ENCODE assay signal across 8 cellular contexts in genomic region chr1:100539836-100540536, GRCh38. TPM values are rescaled to one million over a fixed set of nuclear protein-coding genes. Genes with fewer than 3 reads are reported as not detected.
A peak's percentile ranks its signal among the peaks of the same experiment; 100 is the strongest.
DNase-seq lines count a peak whose midpoint lies in the region; TF ChIP-seq lines count a peak whose summit lies in the region.

No MANE protein-coding gene starts in this region.

- H3K27ac ChIP-seq in RWPE1, result no peak overlapping the region

- CTCF ChIA-PET in RWPE1 (lab: Yijun Ruan, JAX), result no interaction called here

- H3K27ac Mint-ChIP-seq in activated T-cell treated with anti-CD3 and anti-CD28 coated beads, Interleukin-2, amount 50 U/mL, for 24 hours, result no peak overlapping the region
- no peak overlapping the region for H3K27ac Mint-ChIP-seq in glutamatergic neuron (ENCODE audit: unreplicated experiment)

- no peaks in the 10 kb centered on the region for H3K9me3 Mint-ChIP-seq in activated T-cell treated with anti-CD3 and anti-CD28 coated beads, Interleukin-2, amount 50 U/mL, for 24 hours
- H3K9me3 Mint-ChIP-seq in glutamatergic neuron (ENCODE audit: unreplicated experiment), result peaks cover 7% of the 10 kb centered on the region

- DNase-seq in activated T-cell treated with anti-CD3 and anti-CD28 coated beads, Interleukin-2, amount 50 U/mL, for 24 hours, result no peak
- DNase-seq in activated T-cell treated with anti-CD3 and anti-CD28 coated beads for 4 hours (no peak), glutamatergic neuron (peak; percentile 47), retina (peak; percentile 84), RWPE1 (ENCODE audit: low spot score) (no peak), NCI-H2029 (lab: John Stamatoyannopoulos, UW) (no peak), NCI-H187 (lab: John Stamatoyannopoulos, UW) (no peak)
- DNase-seq in activated CD4-positive, CD25-positive, alpha-beta regulatory T cell treated with anti-CD3 and anti-CD28 coated beads, Interleukin-2, amount 50 U/mL, for 72 hours, result peak; percentile 35

- TF ChIP-seq CTCF in glutamatergic neuron (IDR thresholded peaks at IDR 0.05; ENCODE audit: partially characterized antibody, unreplicated experiment), result no peak
- no peak for TF ChIP-seq CTCF in RWPE1 (conservative IDR thresholded peaks at IDR 0.05; ENCODE audit: low read depth)

- no peaks in the 10 kb centered on the region for H3K36me3 Mint-ChIP-seq in activated T-cell treated with anti-CD3 and anti-CD28 coated beads, Interleukin-2, amount 50 U/mL, for 24 hours (ENCODE audit: low read depth)
- H3K36me3 Mint-ChIP-seq in glutamatergic neuron (ENCODE audit: unreplicated experiment), result no peaks in the 10 kb centered on the region

- POLR2A ChIA-PET in RWPE1 (lab: Yijun Ruan, JAX; ENCODE audit: low non-redundant PET), result no interaction called here

- peak overlapping the region; percentile 64 for H3K4me3 Mint-ChIP-seq in activated T-cell treated with anti-CD3 and anti-CD28 coated beads, Interleukin-2, amount 50 U/mL, for 24 hours
- H3K4me3 Mint-ChIP-seq in glutamatergic neuron (ENCODE audit: unreplicated experiment), result peak overlapping the region; percentile 76

- H3K4me1 Mint-ChIP-seq in activated T-cell treated with anti-CD3 and anti-CD28 coated beads, Interleukin-2, amount 50 U/mL, for 24 hours (ENCODE audit: low read depth), result peaks cover 22% of the 10 kb centered on the region
- H3K4me1 Mint-ChIP-seq in glutamatergic neuron (ENCODE audit: low read depth, unreplicated experiment), result peaks cover 10% of the 10 kb centered on the region

- H3K27me3 Mint-ChIP-seq in activated T-cell treated with anti-CD3 and anti-CD28 coated beads, Interleukin-2, amount 50 U/mL, for 24 hours, result peaks cover 67% of the 10 kb centered on the region
- H3K27me3 Mint-ChIP-seq in glutamatergic neuron (ENCODE audit: unreplicated experiment), result peaks cover 9% of the 10 kb centered on the region

RNA-seq across cellular contexts. Expression of gene GPR88, which starts 2.0 kb away (rescaled TPM):
- total RNA-seq in glutamatergic neuron (ENCODE audit: unreplicated experiment), result not detected

Comparison
In these comparisons a context has a peak if more than half of its experiments do, and no peak if none do; other contexts are left out.
1. DNase-seq: peak in activated CD4-positive, CD25-positive, alpha-beta regulatory T cell treated with anti-CD3 and anti-CD28 coated beads, Interleukin-2, amount 50 U/mL, for 72 hours (single experiment), glutamatergic neuron (single experiment) and retina (single experiment); none in activated T-cell treated with anti-CD3 and anti-CD28 coated beads, Interleukin-2, amount 50 U/mL, for 24 hours (single experiment), activated T-cell treated with anti-CD3 and anti-CD28 coated beads for 4 hours (single experiment), RWPE1 (single experiment), NCI-H2029 (single experiment) and NCI-H187 (0 of 2).